In the genomic region with DNA sequence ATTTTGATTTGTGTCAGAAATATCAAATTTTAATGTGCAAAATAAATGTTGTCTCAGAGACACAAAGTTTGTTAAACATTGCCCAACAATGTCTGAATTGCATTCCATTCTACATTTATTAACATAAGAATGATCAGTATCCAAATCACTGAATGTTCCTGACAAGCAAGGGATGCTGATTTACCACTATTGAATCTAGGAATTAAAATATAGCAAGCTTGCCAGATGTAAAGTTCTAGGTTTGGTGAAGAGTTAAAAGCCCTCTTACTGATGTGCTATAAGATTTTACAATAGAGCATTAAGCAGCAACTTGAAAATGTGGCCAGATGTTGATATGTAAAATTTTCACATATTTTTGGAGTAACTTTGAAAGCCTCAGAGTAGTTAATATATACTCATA, we compare ENCODE assay signal across 17 cellular contexts.
DNase-seq lines count a peak whose midpoint lies in the region; FAIRE-seq and TF ChIP-seq lines count a peak whose summit lies in the region.
"Had no signal": no experiment of that assay in that cellular context is flagged by ENCODE, and none has a peak within 500 bp of the region (broad histone marks: within the 10 kb centered on the region; RNA-seq: fewer than 3 reads in every experiment).

No MANE protein-coding gene starts in this region.

- H2BK120ac ChIP-seq in mesendoderm (ENCODE audit: low read depth, low read length), result no peak overlapping the region

- H3K27me3 Mint-ChIP-seq in astrocyte (ENCODE audit: low read depth, unreplicated experiment), result no peaks in the 10 kb centered on the region
- H3K27me3 Mint-ChIP-seq in activated T-helper 1 cell treated with anti-CD3 and anti-CD28 coated beads, Interleukin-12 subunit alpha, Interleukin-12 subunit beta, Interleukin-2, Interleukin-4 antibody, amounts not matched to agents 30 ng/mL and 10 ng/mL and 1 ng/mL, durations not matched to agents 14 hours and 24 hours and 36 hours (ENCODE audit: insufficient read depth), result no peaks in the 10 kb centered on the region
- H3K27me3 Mint-ChIP-seq: CD4-positive, alpha-beta T cell had no signal

- H3K4me1 ChIP-seq in astrocyte (ENCODE audit: insufficient read depth, low read length) (no peaks in the 10 kb centered on the region), mesendoderm (ENCODE audit: control insufficient read depth, low read depth, low read length) (no peaks in the 10 kb centered on the region)
- H3K4me1 ChIP-seq: Caco-2 had no signal

- H3K23ac ChIP-seq in mesendoderm (ENCODE audit: low read length), result no peak overlapping the region

- no peak overlapping the region for H3K27ac Mint-ChIP-seq in astrocyte (ENCODE audit: unreplicated experiment)
- H3K27ac Mint-ChIP-seq in activated T-helper 1 cell treated with anti-CD3 and anti-CD28 coated beads, Interleukin-12 subunit alpha, Interleukin-12 subunit beta, Interleukin-2, Interleukin-4 antibody, amounts not matched to agents 30 ng/mL and 10 ng/mL and 1 ng/mL, durations not matched to agents 14 hours and 24 hours and 36 hours, result no peak overlapping the region
- H3K27ac Mint-ChIP-seq: CD4-positive, alpha-beta T cell had no signal

- H3K4ac ChIP-seq in mesendoderm (ENCODE audit: low read depth, low read length), result no peak overlapping the region

- H2AFZ ChIP-seq in astrocyte (ENCODE audit: low read depth, low read length), result no peak overlapping the region

- H3K27ac ChIP-seq in astrocyte (ENCODE audit: low read depth, low read length), result no peak overlapping the region
- H3K27ac ChIP-seq in mesendoderm (ENCODE audit: low read depth, low read length), result no peak overlapping the region
- H3K27ac ChIP-seq: C4-2B, HL-60 had no signal

- TF ChIP-seq CTCF in astrocyte (IDR thresholded peaks at IDR 0.05; ENCODE audit: insufficient read depth, low read depth, low read length), result no peak

- no peak overlapping the region for H3K56ac ChIP-seq in mesendoderm (ENCODE audit: low read length)

- H3K4me2 ChIP-seq in astrocyte (ENCODE audit: low read length), result no peak overlapping the region
- no peak overlapping the region for H3K4me2 ChIP-seq in mesendoderm (ENCODE audit: low read length)

- no peak overlapping the region for H3K9ac ChIP-seq in astrocyte (ENCODE audit: low read length)
- H3K9ac ChIP-seq in mesendoderm (ENCODE audit: low read length), result no peak overlapping the region

- H3K27me3 ChIP-seq in astrocyte (ENCODE audit: insufficient read depth, low read length) (no peaks in the 10 kb centered on the region), mesendoderm (ENCODE audit: insufficient read depth, low read length, poor library complexity) (no peaks in the 10 kb centered on the region)

- no peaks in the 10 kb centered on the region for H3K79me2 ChIP-seq in astrocyte (ENCODE audit: insufficient read depth, low read length)
- no peaks in the 10 kb centered on the region for H3K79me2 ChIP-seq in mesendoderm (ENCODE audit: control insufficient read depth, insufficient read depth, low read length)

- H4K8ac ChIP-seq in mesendoderm (ENCODE audit: low read depth, low read length), result no peak overlapping the region

- no peak overlapping the region for H2AK5ac ChIP-seq in mesendoderm (ENCODE audit: low read length)

- no peak overlapping the region for H2BK15ac ChIP-seq in mesendoderm (replicated peaks; ENCODE audit: low read depth)

- H2BK5ac ChIP-seq in mesendoderm (ENCODE audit: low read length), result no peak overlapping the region

- no peak overlapping the region for H4K5ac ChIP-seq in mesendoderm (ENCODE audit: low read length)

- H3K36me3 ChIP-seq in astrocyte (ENCODE audit: insufficient read depth, low read length), result no peaks in the 10 kb centered on the region
- no peaks in the 10 kb centered on the region for H3K36me3 ChIP-seq in mesendoderm (ENCODE audit: control insufficient read depth, insufficient read depth, low read length)
- H3K36me3 ChIP-seq: HAP-1 had no signal

- no peaks in the 10 kb centered on the region for H3K9me3 ChIP-seq in astrocyte (ENCODE audit: insufficient read depth, low read depth, low read length)
- H3K9me3 ChIP-seq: Caco-2, HAP-1 had no signal

- DNase-seq in EH (ENCODE audit: low read depth) (peak; percentile 5), astrocyte (ENCODE audit: low read depth) (peak; percentile 8), mesendoderm (peak; percentile 11), DMS53 (lab: John Stamatoyannopoulos, UW) (no peak)
- DNase-seq in activated T-helper 1 cell treated with anti-CD3 and anti-CD28 coated beads, Interleukin-12 subunit alpha, Interleukin-12 subunit beta, Interleukin-2, Interleukin-4 antibody, amounts not matched to agents 30 ng/mL and 10 ng/mL and 1 ng/mL, durations not matched to agents 14 hours and 24 hours and 36 hours (ENCODE audit: low spot score), result no peak
- DNase-seq in stimulated activated CD4-positive, alpha-beta T cell treated with anti-CD3 and anti-CD28 coated beads, Interleukin-4, amount 100 ng/mL, for 4 hours, result no peak
- DNase-seq: ACHN; AML-193; Caco-2; CD4-positive, alpha-beta T cell; DMS79; GF-D8 had no signal

- H3K36me3 Mint-ChIP-seq in astrocyte (ENCODE audit: low read depth, unreplicated experiment), result no peaks in the 10 kb centered on the region
- no peaks in the 10 kb centered on the region for H3K36me3 Mint-ChIP-seq in activated T-helper 1 cell treated with anti-CD3 and anti-CD28 coated beads, Interleukin-12 subunit alpha, Interleukin-12 subunit beta, Interleukin-2, Interleukin-4 antibody, amounts not matched to agents 30 ng/mL and 10 ng/mL and 1 ng/mL, durations not matched to agents 14 hours and 24 hours and 36 hours (ENCODE audit: low read depth)

- no peaks in the 10 kb centered on the region for H3K79me1 ChIP-seq in mesendoderm (ENCODE audit: low read length)

- H3K4me1 Mint-ChIP-seq in astrocyte (ENCODE audit: low read depth, unreplicated experiment), result no peaks in the 10 kb centered on the region
- H3K4me1 Mint-ChIP-seq in activated T-helper 1 cell treated with anti-CD3 and anti-CD28 coated beads, Interleukin-12 subunit alpha, Interleukin-12 subunit beta, Interleukin-2, Interleukin-4 antibody, amounts not matched to agents 30 ng/mL and 10 ng/mL and 1 ng/mL, durations not matched to agents 14 hours and 24 hours and 36 hours (ENCODE audit: low read depth), result no peaks in the 10 kb centered on the region

- no peaks in the 10 kb centered on the region for H3K9me3 Mint-ChIP-seq in astrocyte (ENCODE audit: unreplicated experiment)
- no peaks in the 10 kb centered on the region for H3K9me3 Mint-ChIP-seq in activated T-helper 1 cell treated with anti-CD3 and anti-CD28 coated beads, Interleukin-12 subunit alpha, Interleukin-12 subunit beta, Interleukin-2, Interleukin-4 antibody, amounts not matched to agents 30 ng/mL and 10 ng/mL and 1 ng/mL, durations not matched to agents 14 hours and 24 hours and 36 hours

- no peaks in the 10 kb centered on the region for H4K20me1 ChIP-seq in astrocyte (ENCODE audit: insufficient read depth, low read length)

- no peak overlapping the region for H3K4me3 Mint-ChIP-seq in astrocyte (ENCODE audit: unreplicated experiment)
- no peak overlapping the region for H3K4me3 Mint-ChIP-seq in activated T-helper 1 cell treated with anti-CD3 and anti-CD28 coated beads, Interleukin-12 subunit alpha, Interleukin-12 subunit beta, Interleukin-2, Interleukin-4 antibody, amounts not matched to agents 30 ng/mL and 10 ng/mL and 1 ng/mL, durations not matched to agents 14 hours and 24 hours and 36 hours
- H3K4me3 Mint-ChIP-seq: CD4-positive, alpha-beta T cell had no signal

- intact Hi-C loops in activated T-helper 1 cell treated with anti-CD3 and anti-CD28 coated beads, Interleukin-12 subunit alpha, Interleukin-12 subunit beta, Interleukin-2, Interleukin-4 antibody, amounts not matched to agents 30 ng/mL and 10 ng/mL and 1 ng/mL, durations not matched to agents 14 hours and 24 hours and 36 hours (cut with micrococcal nuclease), result no loop called here

- no peak for FAIRE-seq in astrocyte (lab: Jason Lieb, UNC)
- FAIRE-seq: D721Med, GM12878 had no signal

- H3K18ac ChIP-seq in mesendoderm (ENCODE audit: low read length), result no peak overlapping the region

- H3K4me3 ChIP-seq in astrocyte (ENCODE audit: insufficient read depth, low read depth, low read length), result no peak overlapping the region
- no peak overlapping the region for H3K4me3 ChIP-seq in mesendoderm (ENCODE audit: low read length)
- H3K4me3 ChIP-seq: GM12878, HAP-1 had no signal

Comparison
In these comparisons a context has a peak if more than half of its experiments do, and no peak if none do; other contexts are left out.
1. DNase-seq: peak in EH (single experiment), astrocyte (single experiment) and mesendoderm (single experiment); none in activated T-helper 1 cell treated with anti-CD3 and anti-CD28 coated beads, Interleukin-12 subunit alpha, Interleukin-12 subunit beta, Interleukin-2, Interleukin-4 antibody, amounts not matched to agents 30 ng/mL and 10 ng/mL and 1 ng/mL, durations not matched to agents 14 hours and 24 hours and 36 hours (single experiment), DMS53 (single experiment) and stimulated activated CD4-positive, alpha-beta T cell treated with anti-CD3 and anti-CD28 coated beads, Interleukin-4, amount 100 ng/mL, for 4 hours (0 of 2).